ENCODE assay signal across 8 cellular contexts in the genomic region with DNA sequence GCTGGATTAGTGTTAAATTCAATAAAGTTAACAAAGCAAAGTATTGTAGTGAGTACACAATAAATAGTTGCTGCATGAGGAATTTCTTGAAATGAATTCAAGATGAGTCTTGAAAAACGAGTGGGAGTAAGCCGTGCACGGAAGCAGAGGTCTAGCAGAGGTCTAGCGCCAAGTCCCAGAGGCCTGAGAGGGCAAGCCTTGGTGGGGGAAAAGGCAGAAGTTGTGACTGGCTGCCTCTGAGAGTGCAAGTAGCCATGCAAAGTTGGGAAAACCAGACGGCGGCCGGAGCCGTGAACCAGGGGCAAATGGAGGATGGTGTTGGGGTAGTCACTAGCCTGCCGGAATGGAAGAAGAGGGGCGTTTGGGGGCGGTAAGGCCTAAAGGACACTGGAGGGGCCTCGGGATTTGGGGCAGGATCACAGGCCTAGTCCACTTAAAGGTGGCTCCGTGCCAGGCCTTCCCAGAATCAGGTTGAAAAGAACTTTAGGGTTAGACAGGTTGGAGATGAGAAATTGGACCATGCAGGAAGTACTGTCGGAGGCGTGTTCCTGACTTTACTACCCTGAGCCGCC.
DNase-seq lines count a peak whose midpoint lies in the region; ATAC-seq and TF ChIP-seq lines count a peak whose summit lies in the region.

No MANE protein-coding gene starts in this region.

- H3K9me3 ChIP-seq in DND-41 (ENCODE audit: insufficient read depth, low read length, severe bottlenecking) = no peaks in the 10 kb centered on the region

- peak overlapping the region; percentile 85 for H3K4me2 ChIP-seq in DND-41 (ENCODE audit: insufficient read depth, low read length)

- peaks cover 50% of the 10 kb centered on the region for H3K4me1 ChIP-seq in DND-41 (ENCODE audit: insufficient read depth, low read length)

- H3K4me3 ChIP-seq in DND-41 (ENCODE audit: low read depth in 1 of 2, low read length in 2 of 2) = peak overlapping the region; percentile 83 to 92

- peaks cover 77% of the 10 kb centered on the region for H3K79me2 ChIP-seq in DND-41 (ENCODE audit: insufficient read depth, low read length)

- H3K9ac ChIP-seq in DND-41 (ENCODE audit: low read depth, low read length) = peak overlapping the region; percentile 87

- H3K27me3 ChIP-seq in DND-41 (ENCODE audit: insufficient read depth, low read length, poor library complexity) = no peaks in the 10 kb centered on the region

- DNase-seq in DND-41 (no peak), GM20000 (ENCODE audit: low spot score) (peak; percentile 66), germinal center (ENCODE audit: low spot score) (peak; percentile 64), pons (ENCODE audit: low spot score) (peak; percentile 86), NCI-H1092 (lab: John Stamatoyannopoulos, UW) (no peak), HEK293T (ENCODE audit: extremely low spot score) (no peak)
- peak; percentile 7 to 16 for DNase-seq in activated T-helper 1 cell treated with anti-CD3 and anti-CD28 coated beads, Interleukin-2, amount 50 U/mL, for 16 hours (ENCODE audit: low read depth in 1 of 2, low spot score in 1 of 2)

- no peak for TF ChIP-seq RAD21 in Ishikawa (IDR thresholded peaks at IDR 0.05; ENCODE audit: low read depth)

- peaks cover 35% of the 10 kb centered on the region for H4K20me1 ChIP-seq in DND-41 (ENCODE audit: insufficient read depth, low read length)

- CTCF ChIA-PET in HEK293T (lab: Yijun Ruan, JAX) = interaction anchor here (0.7 to 1.1 kb wide), 2 partner anchors 94 kb away, joined by 3 to 5 read pairs; no protein-coding TSS in a partner anchor

- POLR2A ChIA-PET in HEK293T (lab: Yijun Ruan, JAX) = interaction anchor here (0.8 to 8.1 kb wide), 16 partner anchors 10 to 306 kb away, joined by 3 to 110 read pairs (median 6); a partner anchor contains a TSS

- ATAC-seq in DND-41 (ENCODE audit: insufficient read depth, low read depth) = peak; percentile 13

- H2AFZ ChIP-seq in DND-41 (ENCODE audit: low read depth, low read length) = peak overlapping the region; percentile 70

- no peak for TF ChIP-seq EP300 in Ishikawa (IDR thresholded peaks at IDR 0.05; ENCODE audit: borderline replicate concordance)

- H3K27ac ChIP-seq in DND-41 (ENCODE audit: low read length) = peak overlapping the region; percentile 95

- TF ChIP-seq CTCF in DND-41 (IDR thresholded peaks at IDR 0.05; ENCODE audit: borderline replicate concordance, extremely low read depth, low read length, poor library complexity, severe bottlenecking) (no peak), GM20000 (IDR thresholded peaks at IDR 0.05; ENCODE audit: extremely low read depth, missing control alignments) (no peak)

- peaks cover 67% of the 10 kb centered on the region for H3K36me3 ChIP-seq in DND-41 (ENCODE audit: insufficient read depth, low read length)

TF ChIP-seq in Ishikawa, 13 proteins besides CTCF, POLR2A, EP300 and RAD21:
- TF ChIP-seq EGR1 (IDR thresholded peaks at IDR 0.05) (peak; percentile 91), TAF1 (IDR thresholded peaks at IDR 0.05; ENCODE audit: low read depth) (no peak), ZBTB7A (IDR thresholded peaks at IDR 0.05; ENCODE audit: low read depth) (peak; percentile 47; the same call in 1 of the 2 replicates), CREB1 (IDR thresholded peaks at IDR 0.05; ENCODE audit: low read depth) (no peak)

TF ChIP-seq in HEK293T, 16 proteins besides CTCF, POLR2A, EP300 and RAD21:
- no peak for TF ChIP-seq SUZ12 (IDR thresholded peaks at IDR 0.05)
- no peak for TF ChIP-seq CTBP1 (IDR thresholded peaks at IDR 0.05; ENCODE audit: borderline replicate concordance)
- TF ChIP-seq FOXK2 (IDR thresholded peaks at IDR 0.05) = no peak
- TF ChIP-seq NFRKB (IDR thresholded peaks at IDR 0.05) = no peak
- TF ChIP-seq ELF4 (IDR thresholded peaks at IDR 0.05) = no peak
- TF ChIP-seq BHLHE40 (IDR thresholded peaks at IDR 0.05; ENCODE audit: borderline replicate concordance) = no peak
- TF ChIP-seq ZNF384 (IDR thresholded peaks at IDR 0.05) = no peak
- no peak for TF ChIP-seq TARDBP (IDR thresholded peaks at IDR 0.05)
- no peak for TF ChIP-seq ARNT (IDR thresholded peaks at IDR 0.05)
- no peak for TF ChIP-seq SP1 (IDR thresholded peaks at IDR 0.05)
- TF ChIP-seq LEF1 (IDR thresholded peaks at IDR 0.05; ENCODE audit: borderline replicate concordance) = no peak
- TF ChIP-seq, protein P1, sequence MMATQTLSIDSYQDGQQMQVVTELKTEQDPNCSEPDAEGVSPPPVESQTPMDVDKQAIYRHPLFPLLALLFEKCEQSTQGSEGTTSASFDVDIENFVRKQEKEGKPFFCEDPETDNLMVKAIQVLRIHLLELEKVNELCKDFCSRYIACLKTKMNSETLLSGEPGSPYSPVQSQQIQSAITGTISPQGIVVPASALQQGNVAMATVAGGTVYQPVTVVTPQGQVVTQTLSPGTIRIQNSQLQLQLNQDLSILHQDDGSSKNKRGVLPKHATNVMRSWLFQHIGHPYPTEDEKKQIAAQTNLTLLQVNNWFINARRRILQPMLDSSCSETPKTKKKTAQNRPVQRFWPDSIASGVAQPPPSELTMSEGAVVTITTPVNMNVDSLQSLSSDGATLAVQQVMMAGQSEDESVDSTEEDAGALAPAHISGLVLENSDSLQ (IDR thresholded peaks at IDR 0.05) = no peak
- no peak for TF ChIP-seq L3MBTL2 (conservative IDR thresholded peaks at IDR 0.05)
- TF ChIP-seq FOXM1 (IDR thresholded peaks at IDR 0.05; ENCODE audit: borderline replicate concordance) = no peak
- no peak for TF ChIP-seq HDGF (IDR thresholded peaks at IDR 0.05; ENCODE audit: borderline replicate concordance)
- TF ChIP-seq FOXA1 (IDR thresholded peaks at IDR 0.05) = no peak

Comparison
In these comparisons a context has a peak if more than half of its experiments do, and no peak if none do; other contexts are left out.
1. DNase-seq: peak in GM20000 (single experiment), activated T-helper 1 cell treated with anti-CD3 and anti-CD28 coated beads, Interleukin-2, amount 50 U/mL, for 16 hours (2 of 2), germinal center (single experiment) and pons (single experiment); none in DND-41 (single experiment), NCI-H1092 (single experiment) and HEK293T (single experiment).